Comparison of ENCODE assay signal across 12 cellular contexts in the genomic region with DNA sequence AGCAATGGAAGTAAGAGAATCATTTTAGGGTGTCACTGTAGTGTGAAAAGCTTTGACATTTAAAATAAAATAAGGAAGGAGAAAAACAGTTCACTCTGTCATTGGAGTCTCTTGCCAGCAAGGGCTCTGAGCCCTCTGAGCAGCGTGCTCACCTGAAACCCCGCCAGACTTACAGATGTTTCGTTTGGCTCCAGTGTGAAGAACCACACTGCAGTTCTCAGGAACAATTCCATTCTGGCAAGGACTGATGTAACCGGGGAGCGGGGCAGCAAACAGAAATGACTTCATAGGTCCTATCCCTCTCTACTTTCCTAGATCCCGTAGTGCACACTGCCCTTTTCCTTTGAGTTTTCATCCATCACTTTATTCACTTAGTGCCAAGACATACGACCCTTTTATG.
DNase-seq lines count a peak whose midpoint lies in the region; ATAC-seq and TF ChIP-seq lines count a peak whose summit lies in the region.
"Had no signal": no experiment of that assay in that cellular context is flagged by ENCODE, and none has a peak within 500 bp of the region (broad histone marks: within the 10 kb centered on the region; RNA-seq: fewer than 3 reads in every experiment).

No MANE protein-coding gene starts in this region.

- H3K4me1 ChIP-seq in left ventricle myocardium inferior, result peaks cover 70% of the 10 kb centered on the region
- peaks cover 0 to 17% (median 6%) of the 10 kb centered on the region in 4 donors for H3K4me1 ChIP-seq in tibial artery
- H3K4me1 ChIP-seq in adrenal gland (replicated peaks in 1 of 2), result no peaks in the 10 kb centered on the region

- H3K9me3 Mint-ChIP-seq in activated naive CD8-positive, alpha-beta T cell treated with anti-CD3 and anti-CD28 coated beads for 36 hours, result peaks cover 30% of the 10 kb centered on the region
- peaks cover 11% of the 10 kb centered on the region for H3K9me3 Mint-ChIP-seq in progenitor cell of endocrine pancreas (ENCODE audit: low read depth)

- H3K9me3 ChIP-seq in left ventricle myocardium inferior (replicated peaks) (peaks cover 10% of the 10 kb centered on the region), tibial artery (peaks cover 0 to 11% (median 7%) of the 10 kb centered on the region in 3 donors), adrenal gland (replicated peaks in 1 of 3) (no peaks in the 10 kb centered on the region)

- H3K27me3 ChIP-seq in left ventricle myocardium inferior (ENCODE audit: low read depth), result no peaks in the 10 kb centered on the region
- no peaks in the 10 kb centered on the region for H3K27me3 ChIP-seq in tibial artery
- H3K27me3 ChIP-seq in adrenal gland, result no peaks in the 10 kb centered on the region

- WGBS in adrenal gland, 4 donors, result 65 to 75% (median 69%) methylated on average over 7 of the region's 7 CpGs

- TF ChIP-seq CTCF in left ventricle myocardium inferior (IDR thresholded peaks at IDR 0.05; ENCODE audit: borderline replicate concordance), result no peak
- no peak for TF ChIP-seq CTCF in tibial artery (IDR thresholded peaks at IDR 0.05)
- TF ChIP-seq CTCF in progenitor cell of endocrine pancreas (IDR thresholded peaks at IDR 0.05; ENCODE audit: unreplicated experiment), result no peak
- no peak for TF ChIP-seq CTCF in adrenal gland (IDR thresholded peaks at IDR 0.05)

- TF ChIP-seq POLR2A in adrenal gland (IDR thresholded peaks at IDR 0.05), result no peak

- intact Hi-C loops in Right ventricle myocardium inferior (cut with DNase I) (no loop called here), cardiac septum (cut with DNase I) (no loop called here), left ventricle myocardium inferior (cut with micrococcal nuclease) (no loop called here), tibial artery (cut with DNase I; ENCODE audit: low total_unique reads) (no loop called here), adrenal gland (cut with DNase I) (no loop called here)

- H3K4me1 Mint-ChIP-seq in activated naive CD8-positive, alpha-beta T cell treated with anti-CD3 and anti-CD28 coated beads for 36 hours, result peaks cover 82% of the 10 kb centered on the region
- H3K4me1 Mint-ChIP-seq in progenitor cell of endocrine pancreas (ENCODE audit: low read depth), result peaks cover 13% of the 10 kb centered on the region

- no peak overlapping the region for H3K27ac Mint-ChIP-seq in activated naive CD8-positive, alpha-beta T cell treated with anti-CD3 and anti-CD28 coated beads for 36 hours
- no peak overlapping the region for H3K27ac Mint-ChIP-seq in progenitor cell of endocrine pancreas

- H3K36me3 ChIP-seq in left ventricle myocardium inferior, result peaks cover 6% of the 10 kb centered on the region
- H3K36me3 ChIP-seq in tibial artery, result peaks cover 7 to 13% (median 8%) of the 10 kb centered on the region in 3 donors
- H3K36me3 ChIP-seq in adrenal gland (replicated peaks in 1 of 2), result no peaks in the 10 kb centered on the region

- H3K27me3 Mint-ChIP-seq in activated naive CD8-positive, alpha-beta T cell treated with anti-CD3 and anti-CD28 coated beads for 36 hours, result no peaks in the 10 kb centered on the region
- peaks cover 45% of the 10 kb centered on the region for H3K27me3 Mint-ChIP-seq in progenitor cell of endocrine pancreas

- H3K4me3 ChIP-seq in left ventricle myocardium inferior (no peak overlapping the region), tibial artery (no peak overlapping the region), adrenal gland (no peak overlapping the region)

- peak overlapping the region; percentile 68 for H3K27ac ChIP-seq in left ventricle myocardium inferior (replicated peaks)
- H3K27ac ChIP-seq in tibial artery, result peak overlapping the region in 1 of 2 donors; percentile 27
- H3K27ac ChIP-seq in adrenal gland, result no peak overlapping the region

- peak; percentile 79 for ATAC-seq in Right ventricle myocardium inferior

- H3K4me3 Mint-ChIP-seq in activated naive CD8-positive, alpha-beta T cell treated with anti-CD3 and anti-CD28 coated beads for 36 hours, result peak overlapping the region; percentile 32
- H3K4me3 Mint-ChIP-seq in progenitor cell of endocrine pancreas (ENCODE audit: low read depth), result no peak overlapping the region

- DNase-seq in Right ventricle myocardium inferior (ENCODE audit: missing footprints) (peak; percentile 72), cardiac septum (ENCODE audit: low spot score) (no peak), left ventricle myocardium inferior (peak; percentile 73), tibial artery (peak; percentile 68 to 82), progenitor cell of endocrine pancreas (ENCODE audit: low spot score, unreplicated experiment) (no peak), SK-N-DZ (ENCODE audit: low spot score) (no peak), adrenal gland (no peak)
- no peak for DNase-seq in activated naive CD8-positive, alpha-beta T cell treated with anti-CD3 and anti-CD28 coated beads for 36 hours
- DNase-seq: activated CD4-positive, alpha-beta T cell treated with anti-CD3 and anti-CD28 coated beads for 48 hours; activated naive CD4-positive, alpha-beta T cell; dermis blood vessel endothelial cell; stimulated activated CD4-positive, alpha-beta T cell treated with anti-CD3 and anti-CD28 coated beads, Interleukin-1b, Interleukin-23, amount 100 ng/mL, for 48 hours had no signal

- H3K36me3 Mint-ChIP-seq in activated naive CD8-positive, alpha-beta T cell treated with anti-CD3 and anti-CD28 coated beads for 36 hours, result peaks cover 82% of the 10 kb centered on the region
- no peaks in the 10 kb centered on the region for H3K36me3 Mint-ChIP-seq in progenitor cell of endocrine pancreas (ENCODE audit: insufficient read depth)

Comparison
In these comparisons a context has a peak if more than half of its experiments do, and no peak if none do; other contexts are left out.
1. DNase-seq: peak in Right ventricle myocardium inferior (single experiment), left ventricle myocardium inferior (single experiment) and tibial artery (2 of 2); none in cardiac septum (single experiment), activated naive CD8-positive, alpha-beta T cell treated with anti-CD3 and anti-CD28 coated beads for 36 hours (single experiment), progenitor cell of endocrine pancreas (single experiment), SK-N-DZ (single experiment) and adrenal gland (0 of 7).